Comparison of ENCODE assay signal across 10 cellular contexts in the genomic region with DNA sequence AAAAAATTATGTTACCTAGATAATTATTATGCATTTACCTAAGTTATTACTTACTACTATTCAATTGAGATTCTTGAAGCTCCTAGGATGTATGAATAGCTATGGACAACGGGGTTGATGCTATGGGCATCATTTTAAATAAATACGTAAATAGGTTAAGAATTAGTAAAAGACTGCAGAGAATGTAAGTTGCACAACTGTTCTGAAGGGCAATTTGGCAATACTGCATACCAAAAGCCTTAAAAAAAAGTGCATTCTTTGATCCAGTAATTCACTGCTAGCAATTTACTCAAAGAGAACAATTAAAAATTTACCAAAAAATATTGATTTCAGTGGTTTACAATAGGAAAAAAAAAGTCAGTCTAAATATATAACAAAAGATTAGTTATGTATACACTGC. TPM values are rescaled to one million over a fixed set of nuclear protein-coding genes. Genes with fewer than 3 reads are reported as not detected.
DNase-seq lines count a peak whose midpoint lies in the region; ATAC-seq lines count a peak whose summit lies in the region.
"Had no signal": no experiment of that assay in that cellular context is flagged by ENCODE, and none has a peak within 500 bp of the region (broad histone marks: within the 10 kb centered on the region; RNA-seq: fewer than 3 reads in every experiment).

No MANE protein-coding gene starts in this region.

- DNase-seq in activated CD8-positive, alpha-beta memory T cell treated with anti-CD3 and anti-CD28 coated beads, Interleukin-2, amount 10 ng/mL, durations not matched to agents 7 days and 5 days, result no peak
- no peak for DNase-seq in activated CD8-positive, alpha-beta memory T cell treated with anti-CD3 and anti-CD28 coated beads, Interleukin-2, amount 50 U/mL, for 48 hours
- no peak for DNase-seq in T-helper 17 cell
- peak; percentile 79 for DNase-seq in fibroblast of gingiva (ENCODE audit: low read depth)
- DNase-seq in effector memory CD4-positive, alpha-beta T cell, result no peak
- no peak for DNase-seq in NCI-H510A (lab: John Stamatoyannopoulos, UW)
- no peak for DNase-seq in NCI-H345 treated with DMSO at 0.1 percent for 48 hours (lab: John Stamatoyannopoulos, UW; ENCODE audit: unreplicated experiment)
- DNase-seq: activated naive CD4-positive, alpha-beta T cell treated with anti-CD3 and anti-CD28 coated beads for 36 hours; kidney had no signal

- CTCF ChIA-PET in activated CD8-positive, alpha-beta memory T cell treated with anti-CD3 and anti-CD28 coated beads, Interleukin-2, amount 10 ng/mL, durations not matched to agents 7 days and 5 days (lab: Charles Lee), result interaction anchor here (1.5 to 5.5 kb wide), 3 partner anchors 22 to 161 kb away, joined by 3 to 38 read pairs (median 10); a partner anchor contains a TSS

- H3K4me1 Mint-ChIP-seq in activated CD8-positive, alpha-beta memory T cell treated with anti-CD3 and anti-CD28 coated beads, Interleukin-2, amount 10 ng/mL, durations not matched to agents 7 days and 5 days, result peaks cover 54% of the 10 kb centered on the region
- H3K4me1 Mint-ChIP-seq in T-helper 17 cell, result peaks cover 40% of the 10 kb centered on the region

- peaks cover 6% of the 10 kb centered on the region for H3K4me1 ChIP-seq in stomach smooth muscle (ENCODE audit: control insufficient read depth, insufficient read depth, low read length)
- H3K4me1 ChIP-seq in effector memory CD4-positive, alpha-beta T cell (ENCODE audit: control insufficient read depth, insufficient read depth, low read length, poor library complexity, severe bottlenecking), result peaks cover 20% of the 10 kb centered on the region

- peak overlapping the region; percentile 87 to 89 for H3K4me3 ChIP-seq in stomach smooth muscle (ENCODE audit: low read length in 2 of 2)
- no peak overlapping the region for H3K4me3 ChIP-seq in effector memory CD4-positive, alpha-beta T cell (ENCODE audit: insufficient read depth, low read depth, low read length, poor library complexity, severe bottlenecking)

- H3K9ac ChIP-seq in stomach smooth muscle (ENCODE audit: low read length in 2 of 2), result peak overlapping the region in 1 of 2 donors; percentile 97

- H3K27me3 ChIP-seq in stomach smooth muscle (ENCODE audit: control insufficient read depth in 1 of 2, insufficient read depth in 2 of 2, low read length in 2 of 2), result no peaks in the 10 kb centered on the region
- no peaks in the 10 kb centered on the region for H3K27me3 ChIP-seq in effector memory CD4-positive, alpha-beta T cell (replicated peaks; ENCODE audit: control insufficient read depth, insufficient read depth, low read length, poor library complexity, severe bottlenecking)

- no peak for ATAC-seq in activated CD8-positive, alpha-beta memory T cell treated with anti-CD3 and anti-CD28 coated beads, Interleukin-2, amount 10 ng/mL, durations not matched to agents 7 days and 5 days
- no peak for ATAC-seq in T-helper 17 cell

- peak overlapping the region; percentile 77 for H3K27ac ChIP-seq in stomach smooth muscle (ENCODE audit: low read length)
- no peak overlapping the region for H3K27ac ChIP-seq in effector memory CD4-positive, alpha-beta T cell (ENCODE audit: insufficient read depth, low read length, poor library complexity, severe bottlenecking)

- peak overlapping the region; percentile 48 for H3K4me3 Mint-ChIP-seq in activated CD8-positive, alpha-beta memory T cell treated with anti-CD3 and anti-CD28 coated beads, Interleukin-2, amount 10 ng/mL, durations not matched to agents 7 days and 5 days
- peak overlapping the region; percentile 31 for H3K4me3 Mint-ChIP-seq in T-helper 17 cell

- no peaks in the 10 kb centered on the region for H3K9me3 Mint-ChIP-seq in activated CD8-positive, alpha-beta memory T cell treated with anti-CD3 and anti-CD28 coated beads, Interleukin-2, amount 10 ng/mL, durations not matched to agents 7 days and 5 days (ENCODE audit: low read depth)
- H3K9me3 Mint-ChIP-seq: activated naive CD4-positive, alpha-beta T cell treated with anti-CD3 and anti-CD28 coated beads for 36 hours had no signal

- H3K36me3 Mint-ChIP-seq in activated CD8-positive, alpha-beta memory T cell treated with anti-CD3 and anti-CD28 coated beads, Interleukin-2, amount 10 ng/mL, durations not matched to agents 7 days and 5 days, result peaks cover 54% of the 10 kb centered on the region
- H3K36me3 Mint-ChIP-seq in T-helper 17 cell (ENCODE audit: low read depth), result peaks cover 14% of the 10 kb centered on the region

- peaks cover 3% of the 10 kb centered on the region for H3K27me3 Mint-ChIP-seq in activated CD8-positive, alpha-beta memory T cell treated with anti-CD3 and anti-CD28 coated beads, Interleukin-2, amount 10 ng/mL, durations not matched to agents 7 days and 5 days
- H3K27me3 Mint-ChIP-seq in T-helper 17 cell, result no peaks in the 10 kb centered on the region

- H3K9me3 ChIP-seq in T-helper 17 cell (ENCODE audit: control insufficient read depth, low read length, poor library complexity, severe bottlenecking) (no peaks in the 10 kb centered on the region), stomach smooth muscle (ENCODE audit: control insufficient read depth in 2 of 2, low read length in 2 of 2) (no peaks in the 10 kb centered on the region)
- no peaks in the 10 kb centered on the region for H3K9me3 ChIP-seq in effector memory CD4-positive, alpha-beta T cell (ENCODE audit: control insufficient read depth, low read length)

- no peak overlapping the region for H3K27ac Mint-ChIP-seq in activated CD8-positive, alpha-beta memory T cell treated with anti-CD3 and anti-CD28 coated beads, Interleukin-2, amount 10 ng/mL, durations not matched to agents 7 days and 5 days
- H3K27ac Mint-ChIP-seq in T-helper 17 cell, result peak overlapping the region; percentile 98

- peaks cover 8 to 22% of the 10 kb centered on the region in 2 donors for H3K36me3 ChIP-seq in stomach smooth muscle (ENCODE audit: control insufficient read depth in 2 of 2, insufficient read depth in 2 of 2, low read length in 2 of 2)
- H3K36me3 ChIP-seq in effector memory CD4-positive, alpha-beta T cell (ENCODE audit: control insufficient read depth, insufficient read depth, low read length), result peaks cover 38% of the 10 kb centered on the region

RNA-seq across cellular contexts. Expression of a gene that starts 3.5 kb away (rescaled TPM):
- 100 to 1,000 TPM; 205 to 216 TPM for total RNA-seq in activated CD8-positive, alpha-beta memory T cell treated with anti-CD3 and anti-CD28 coated beads, Interleukin-2, amount 10 ng/mL, durations not matched to agents 7 days and 5 days
- 10 to 100 TPM; 62.1 to 69.4 TPM for total RNA-seq in T-helper 17 cell

RNA-seq across cellular contexts. Expression of a gene that starts 21.0 kb away (rescaled TPM):
- not detected for total RNA-seq in activated CD8-positive, alpha-beta memory T cell treated with anti-CD3 and anti-CD28 coated beads, Interleukin-2, amount 10 ng/mL, durations not matched to agents 7 days and 5 days
- total RNA-seq in T-helper 17 cell, result not detected
- total RNA-seq: activated naive CD4-positive, alpha-beta T cell treated with anti-CD3 and anti-CD28 coated beads for 36 hours; kidney had no signal

RNA-seq across cellular contexts. Expression of a gene that starts 41.8 kb away (rescaled TPM):
- total RNA-seq in activated CD8-positive, alpha-beta memory T cell treated with anti-CD3 and anti-CD28 coated beads, Interleukin-2, amount 10 ng/mL, durations not matched to agents 7 days and 5 days, result 1 to 10 TPM; 6.0 to 9.8 TPM
- 10 to 100 TPM in 1 of 2 donors, 1 to 10 TPM in 1; 2.7 to 14.7 TPM for total RNA-seq in T-helper 17 cell
